In the genomic region with DNA sequence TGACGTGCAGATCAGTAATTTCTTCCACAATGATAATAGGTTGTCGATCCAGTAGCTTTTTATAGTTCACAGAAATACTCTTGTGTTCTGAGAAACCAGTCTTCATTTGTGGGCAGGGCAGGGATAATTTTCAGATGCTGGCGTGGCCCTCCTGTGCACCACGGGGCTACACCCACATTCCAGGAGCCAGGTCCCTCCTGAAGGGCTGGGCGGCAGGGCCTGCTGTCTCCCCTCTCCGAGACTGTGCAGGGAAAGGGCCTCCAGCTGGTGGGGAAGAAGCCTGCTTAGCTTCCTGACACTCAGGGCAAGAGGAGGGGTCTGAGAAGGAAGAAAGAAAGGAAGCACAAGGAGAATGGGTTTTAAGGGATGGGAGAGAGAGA, we compare ENCODE assay signal across 19 cellular contexts.
"Had no signal": no experiment of that assay in that cellular context is flagged by ENCODE, and none has a peak within 500 bp of the region (broad histone marks: within the 10 kb centered on the region; RNA-seq: fewer than 3 reads in every experiment).

No MANE protein-coding gene starts in this region.

- H3K4me2 ChIP-seq: hepatocyte had no signal

- H3K9me3 Mint-ChIP-seq: activated CD4-positive, alpha-beta T cell treated with anti-CD3 and anti-CD28 coated beads, Interleukin-2, amount 10 ng/mL, durations not matched to agents 24 days and 14 days; activated CD8-positive, alpha-beta T cell treated with anti-CD3 and anti-CD28 coated beads for 36 hours; activated naive CD8-positive, alpha-beta T cell treated with anti-CD3 and anti-CD28 coated beads, Interleukin-2, amount 50 U/mL, for 24 hours; dendritic cell treated with granulocyte-macrophage colony-stimulating factor and Interleukin-4, amounts not matched to agents 40 ng/mL and 50 ng/mL, for 4 days; naive B cell; stimulated activated naive CD8-positive, alpha-beta T cell treated with anti-CD3 and anti-CD28 coated beads, Interleukin-15, amount 100 ng/mL, for 72 hours had no signal

- H3K27me3 Mint-ChIP-seq: activated CD8-positive, alpha-beta memory T cell treated with anti-CD3 and anti-CD28 coated beads, Interleukin-2, amount 10 ng/mL, durations not matched to agents 7 days and 5 days; activated CD8-positive, alpha-beta T cell treated with anti-CD3 and anti-CD28 coated beads for 36 hours had no signal

- H3K27ac Mint-ChIP-seq: activated CD4-positive, alpha-beta T cell treated with anti-CD3 and anti-CD28 coated beads, Interleukin-2, amount 10 ng/mL, durations not matched to agents 24 days and 14 days; activated CD8-positive, alpha-beta memory T cell treated with anti-CD3 and anti-CD28 coated beads, Interleukin-2, amount 10 ng/mL, durations not matched to agents 7 days and 5 days; activated CD8-positive, alpha-beta T cell treated with anti-CD3 and anti-CD28 coated beads for 36 hours; activated naive CD8-positive, alpha-beta T cell treated with anti-CD3 and anti-CD28 coated beads, Interleukin-2, amount 50 U/mL, for 24 hours; stimulated activated naive CD8-positive, alpha-beta T cell treated with anti-CD3 and anti-CD28 coated beads, Interleukin-15, amount 100 ng/mL, for 72 hours had no signal

- H3K36me3 Mint-ChIP-seq: activated CD8-positive, alpha-beta memory T cell treated with anti-CD3 and anti-CD28 coated beads, Interleukin-2, amount 10 ng/mL, durations not matched to agents 7 days and 5 days; brain; naive B cell had no signal

- ATAC-seq: activated CD8-positive, alpha-beta memory T cell treated with anti-CD3 and anti-CD28 coated beads, Interleukin-2, amount 10 ng/mL, durations not matched to agents 7 days and 5 days; activated CD8-positive, alpha-beta T cell treated with anti-CD3 and anti-CD28 coated beads for 36 hours; activated naive CD8-positive, alpha-beta T cell treated with anti-CD3 and anti-CD28 coated beads, Interleukin-2, amount 50 U/mL, for 24 hours had no signal

- H3K27ac ChIP-seq: hepatocyte, SK-N-MC had no signal

- H3K4me1 Mint-ChIP-seq: activated CD4-positive, alpha-beta T cell treated with anti-CD3 and anti-CD28 coated beads, Interleukin-2, amount 10 ng/mL, durations not matched to agents 24 days and 14 days; activated CD8-positive, alpha-beta memory T cell treated with anti-CD3 and anti-CD28 coated beads, Interleukin-2, amount 10 ng/mL, durations not matched to agents 7 days and 5 days; activated naive CD8-positive, alpha-beta T cell treated with anti-CD3 and anti-CD28 coated beads, Interleukin-2, amount 50 U/mL, for 24 hours had no signal

- H3K4me3 Mint-ChIP-seq: activated CD4-positive, alpha-beta T cell treated with anti-CD3 and anti-CD28 coated beads, Interleukin-2, amount 10 ng/mL, durations not matched to agents 24 days and 14 days; activated CD8-positive, alpha-beta memory T cell treated with anti-CD3 and anti-CD28 coated beads, Interleukin-2, amount 10 ng/mL, durations not matched to agents 7 days and 5 days; activated CD8-positive, alpha-beta T cell treated with anti-CD3 and anti-CD28 coated beads for 36 hours; activated naive CD8-positive, alpha-beta T cell treated with anti-CD3 and anti-CD28 coated beads, Interleukin-2, amount 50 U/mL, for 24 hours; brain; dendritic cell treated with granulocyte-macrophage colony-stimulating factor and Interleukin-4, amounts not matched to agents 40 ng/mL and 50 ng/mL, for 4 days; stimulated activated naive CD8-positive, alpha-beta T cell treated with anti-CD3 and anti-CD28 coated beads, Interleukin-15, amount 100 ng/mL, for 72 hours had no signal

- H3K4me3 ChIP-seq: hepatocyte, SK-N-MC had no signal

- H3K27me3 ChIP-seq: hepatocyte had no signal

- H3K79me2 ChIP-seq: hepatocyte had no signal

- DNase-seq: activated CD4-positive, alpha-beta T cell treated with anti-CD3 and anti-CD28 coated beads, Interleukin-2, amount 10 ng/mL, durations not matched to agents 24 days and 14 days; activated CD8-positive, alpha-beta memory T cell treated with anti-CD3 and anti-CD28 coated beads, Interleukin-2, amount 10 ng/mL, durations not matched to agents 7 days and 5 days; activated CD8-positive, alpha-beta T cell treated with anti-CD3 and anti-CD28 coated beads for 36 hours; activated effector memory CD4-positive, alpha-beta T cell treated with anti-CD3 and anti-CD28 coated beads, Interleukin-2, amount 50 U/mL, for 16 hours; activated naive CD4-positive, alpha-beta T cell treated with anti-CD3 and anti-CD28 coated beads, Interleukin-2, amount 50 U/mL, for 16 hours; activated naive CD8-positive, alpha-beta T cell treated with anti-CD3 and anti-CD28 coated beads, Interleukin-2, amount 50 U/mL, for 24 hours; activated T-cell treated with anti-CD3 and anti-CD28 coated beads for 4 hours; effector CD4-positive, alpha-beta T cell; erythroblast; foreskin fibroblast; naive B cell; occipital lobe; stimulated activated CD4-positive, alpha-beta T cell treated with anti-CD3 and anti-CD28 coated beads, Interleukin-1b, Interleukin-23, amount 100 ng/mL, for 48 hours; stimulated activated naive CD8-positive, alpha-beta T cell treated with anti-CD3 and anti-CD28 coated beads, Interleukin-15, amount 100 ng/mL, for 72 hours; trophoblast cell had no signal

- H2AFZ ChIP-seq: hepatocyte had no signal
